In the genomic region with DNA sequence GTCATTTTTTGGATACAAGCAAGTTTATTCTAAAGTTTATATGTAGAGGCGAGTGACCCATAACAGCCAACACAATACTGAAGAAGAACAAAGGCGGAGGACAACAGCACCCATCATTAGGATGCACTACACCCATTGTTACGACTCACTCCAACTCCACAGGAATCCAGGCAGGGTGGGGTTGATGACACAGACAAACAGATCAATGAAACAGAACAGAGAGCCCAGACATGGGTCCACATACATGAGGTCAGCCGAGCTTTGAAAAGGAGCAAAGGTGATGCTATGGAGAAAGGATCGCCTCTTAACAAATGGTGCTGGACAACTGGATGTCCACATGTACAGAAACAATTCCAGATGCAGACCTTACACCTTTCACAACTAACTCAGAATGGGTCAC, we compare ENCODE assay signal across 36 cellular contexts.
"Had no signal": no experiment of that assay in that cellular context is flagged by ENCODE, and none has a peak within 500 bp of the region (broad histone marks: within the 10 kb centered on the region; RNA-seq: fewer than 3 reads in every experiment).

No MANE protein-coding gene starts in this region.

- H3K27ac Mint-ChIP-seq: activated B cell treated with CpG ODN at 0.5 μM for 24 hours; activated CD8-positive, alpha-beta T cell treated with anti-CD3 and anti-CD28 coated beads for 36 hours; activated naive CD4-positive, alpha-beta T cell treated with anti-CD3 and anti-CD28 coated beads for 36 hours; activated naive CD4-positive, alpha-beta T cell treated with anti-CD3 and anti-CD28 coated beads, Interleukin-2, amount 50 U/mL, for 24 hours; activated naive CD8-positive, alpha-beta T cell treated with anti-CD3 and anti-CD28 coated beads for 36 hours; activated naive CD8-positive, alpha-beta T cell treated with anti-CD3 and anti-CD28 coated beads, Interleukin-2, amount 50 U/mL, for 24 hours; activated T-helper 17 cell treated with anti-CD3 and anti-CD28 coated beads, Interleukin-2, amount 50 U/mL, for 72 hours; dendritic cell treated with granulocyte-macrophage colony-stimulating factor and Interleukin-4, amounts not matched to agents 40 ng/mL and 50 ng/mL, for 4 days; T-helper 17 cell; T-helper 2 cell treated with Interferon-gamma antibody and Interleukin-4, amounts not matched to agents 5 μg/mL and 100 μg/mL, for 36 hours had no signal

- ATAC-seq: activated CD4-positive, CD25-positive, alpha-beta regulatory T cell treated with anti-CD3 and anti-CD28 coated beads, Interleukin-2, amount 50 U/mL, for 24 hours; activated CD8-positive, alpha-beta T cell treated with anti-CD3 and anti-CD28 coated beads for 36 hours; activated naive CD8-positive, alpha-beta T cell treated with anti-CD3 and anti-CD28 coated beads, Interleukin-2, amount 50 U/mL, for 24 hours; activated T-cell treated with anti-CD3 and anti-CD28 coated beads, Interleukin-2, amount 50 U/mL, for 4 hours; activated T-helper 17 cell treated with anti-CD3 and anti-CD28 coated beads, Interleukin-2, amount 50 U/mL, for 72 hours; body of pancreas; foreskin keratinocyte; gastrocnemius medialis; heart left ventricle; T-helper 17 cell had no signal

- DNase-seq: activated B cell treated with CpG ODN at 0.5 μM for 24 hours; activated CD4-positive, alpha-beta T cell treated with anti-CD3 and anti-CD28 coated beads for 48 hours; activated CD4-positive, alpha-beta T cell treated with anti-CD3 and anti-CD28 coated beads, Interleukin-2, amount 50 U/mL, for 1 hour; activated CD4-positive, alpha-beta T cell treated with anti-CD3 and anti-CD28 coated beads, Interleukin-2, amount 50 U/mL, for 48 hours; activated CD8-positive, alpha-beta memory T cell treated with anti-CD3 and anti-CD28 coated beads for 24 hours; activated CD8-positive, alpha-beta T cell treated with anti-CD3 and anti-CD28 coated beads for 36 hours; activated effector memory CD4-positive, alpha-beta T cell treated with Interleukin-2 at 50 U/mL for 16 hours; activated gamma-delta T cell treated with Interleukin-2 at 50 U/mL for 16 hours; activated naive CD4-positive, alpha-beta T cell treated with anti-CD3 and anti-CD28 coated beads for 36 hours; activated naive CD8-positive, alpha-beta T cell treated with anti-CD3 and anti-CD28 coated beads for 36 hours; activated naive CD8-positive, alpha-beta T cell treated with anti-CD3 and anti-CD28 coated beads, Interleukin-2, amount 50 U/mL, for 24 hours; activated T-cell treated with anti-CD3 and anti-CD28 coated beads, Interleukin-2, amount 50 U/mL, for 4 hours; amygdala; aorta; body of pancreas; central memory CD4-positive, alpha-beta T cell; cerebellar nuclear complex; colonic mucosa; dorsolateral prefrontal cortex; effector memory CD4-positive, alpha-beta T cell; erythroblast; foreskin keratinocyte; gastrocnemius medialis; glutamatergic neuron; heart left ventricle; T-helper 17 cell; T1000; WERI-Rb-1 had no signal

- H3K27ac ChIP-seq: adrenal gland, body of pancreas, cardiac muscle cell, colonic mucosa, dorsolateral prefrontal cortex, esophagus muscularis mucosa, foreskin keratinocyte, gastrocnemius medialis, heart left ventricle, WERI-Rb-1 had no signal

- H3K4me1 ChIP-seq: adrenal gland, body of pancreas, colonic mucosa, esophagus muscularis mucosa, foreskin keratinocyte, gastrocnemius medialis, heart left ventricle had no signal

- H3K4me3 ChIP-seq: adrenal gland, body of pancreas, cardiac muscle cell, colonic mucosa, dorsolateral prefrontal cortex, esophagus muscularis mucosa, gastrocnemius medialis, heart left ventricle had no signal

- H3K9me3 Mint-ChIP-seq: activated CD8-positive, alpha-beta T cell treated with anti-CD3 and anti-CD28 coated beads for 36 hours; activated naive CD4-positive, alpha-beta T cell treated with anti-CD3 and anti-CD28 coated beads for 36 hours; activated naive CD8-positive, alpha-beta T cell treated with anti-CD3 and anti-CD28 coated beads for 36 hours had no signal

- H3K36me3 ChIP-seq: adrenal gland, cardiac muscle cell, colonic mucosa, esophagus muscularis mucosa, gastrocnemius medialis, heart left ventricle, WERI-Rb-1 had no signal

- H3K4me1 Mint-ChIP-seq: activated B cell treated with CpG ODN at 0.5 μM for 24 hours; activated naive CD4-positive, alpha-beta T cell treated with anti-CD3 and anti-CD28 coated beads, Interleukin-2, amount 50 U/mL, for 24 hours; activated naive CD8-positive, alpha-beta T cell treated with anti-CD3 and anti-CD28 coated beads for 36 hours; activated naive CD8-positive, alpha-beta T cell treated with anti-CD3 and anti-CD28 coated beads, Interleukin-2, amount 50 U/mL, for 24 hours; activated T-helper 17 cell treated with anti-CD3 and anti-CD28 coated beads, Interleukin-2, amount 50 U/mL, for 72 hours; T-helper 17 cell had no signal

- H3K4me3 Mint-ChIP-seq: activated B cell treated with CpG ODN at 0.5 μM for 24 hours; activated CD8-positive, alpha-beta T cell treated with anti-CD3 and anti-CD28 coated beads for 36 hours; activated naive CD4-positive, alpha-beta T cell treated with anti-CD3 and anti-CD28 coated beads for 36 hours; activated naive CD4-positive, alpha-beta T cell treated with anti-CD3 and anti-CD28 coated beads, Interleukin-2, amount 50 U/mL, for 24 hours; activated naive CD8-positive, alpha-beta T cell treated with anti-CD3 and anti-CD28 coated beads for 36 hours; activated naive CD8-positive, alpha-beta T cell treated with anti-CD3 and anti-CD28 coated beads, Interleukin-2, amount 50 U/mL, for 24 hours; activated T-cell treated with anti-CD3 and anti-CD28 coated beads, Interleukin-2, amount 50 U/mL, for 4 hours; activated T-helper 17 cell treated with anti-CD3 and anti-CD28 coated beads, Interleukin-2, amount 50 U/mL, for 72 hours; dendritic cell treated with granulocyte-macrophage colony-stimulating factor and Interleukin-4, amounts not matched to agents 40 ng/mL and 50 ng/mL, for 4 days; T-helper 17 cell; T-helper 2 cell treated with Interferon-gamma antibody and Interleukin-4, amounts not matched to agents 5 μg/mL and 100 μg/mL, for 36 hours had no signal

- H3K27me3 Mint-ChIP-seq: activated B cell treated with CpG ODN at 0.5 μM for 24 hours; activated CD8-positive, alpha-beta T cell treated with anti-CD3 and anti-CD28 coated beads for 36 hours; activated naive CD8-positive, alpha-beta T cell treated with anti-CD3 and anti-CD28 coated beads for 36 hours; activated T-helper 17 cell treated with anti-CD3 and anti-CD28 coated beads, Interleukin-2, amount 50 U/mL, for 72 hours; dendritic cell treated with granulocyte-macrophage colony-stimulating factor and Interleukin-4, amounts not matched to agents 40 ng/mL and 50 ng/mL, for 4 days; T-helper 17 cell had no signal

- H3K9me3 ChIP-seq: adrenal gland, body of pancreas, colonic mucosa, gastrocnemius medialis, heart left ventricle had no signal

- H3K27me3 ChIP-seq: adrenal gland, body of pancreas, cardiac muscle cell, colonic mucosa, dorsolateral prefrontal cortex, foreskin keratinocyte, gastrocnemius medialis, heart left ventricle had no signal
